1 cellular context compared by ENCODE assay signal in genomic region chr17:81912441-81913309, GRCh38.
TF ChIP-seq lines count a peak whose summit lies in the region.

No MANE protein-coding gene starts in this region.

TF ChIP-seq in HepG2, 621 proteins besides CTCF, POLR2A, EP300 and RAD21:
- TF ChIP-seq TFDP2 (CRISPR knock-in tag; IDR thresholded peaks at IDR 0.05): no peak
- TF ChIP-seq MLLT10 (CRISPR knock-in tag; IDR thresholded peaks at IDR 0.05): no peak
- TF ChIP-seq MEIS2 (CRISPR knock-in tag; IDR thresholded peaks at IDR 0.05): no peak
- TF ChIP-seq TAF1 (CRISPR knock-in tag; IDR thresholded peaks at IDR 0.05): no peak
- TF ChIP-seq HDAC2 (CRISPR knock-in tag; IDR thresholded peaks at IDR 0.05): no peak
- TF ChIP-seq, protein P1, sequence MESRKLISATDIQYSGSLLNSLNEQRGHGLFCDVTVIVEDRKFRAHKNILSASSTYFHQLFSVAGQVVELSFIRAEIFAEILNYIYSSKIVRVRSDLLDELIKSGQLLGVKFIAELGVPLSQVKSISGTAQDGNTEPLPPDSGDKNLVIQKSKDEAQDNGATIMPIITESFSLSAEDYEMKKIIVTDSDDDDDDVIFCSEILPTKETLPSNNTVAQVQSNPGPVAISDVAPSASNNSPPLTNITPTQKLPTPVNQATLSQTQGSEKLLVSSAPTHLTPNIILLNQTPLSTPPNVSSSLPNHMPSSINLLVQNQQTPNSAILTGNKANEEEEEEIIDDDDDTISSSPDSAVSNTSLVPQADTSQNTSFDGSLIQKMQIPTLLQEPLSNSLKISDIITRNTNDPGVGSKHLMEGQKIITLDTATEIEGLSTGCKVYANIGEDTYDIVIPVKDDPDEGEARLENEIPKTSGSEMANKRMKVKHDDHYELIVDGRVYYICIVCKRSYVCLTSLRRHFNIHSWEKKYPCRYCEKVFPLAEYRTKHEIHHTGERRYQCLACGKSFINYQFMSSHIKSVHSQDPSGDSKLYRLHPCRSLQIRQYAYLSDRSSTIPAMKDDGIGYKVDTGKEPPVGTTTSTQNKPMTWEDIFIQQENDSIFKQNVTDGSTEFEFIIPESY (CRISPR knock-in tag; IDR thresholded peaks at IDR 0.05): peak; percentile 80
- TF ChIP-seq ZNF501 (CRISPR knock-in tag; IDR thresholded peaks at IDR 0.05): 0 out of 2 replicates have a peak, but pooled peaks have one; percentile 3
- TF ChIP-seq YEATS4 (CRISPR knock-in tag; IDR thresholded peaks at IDR 0.05; ENCODE audit: borderline replicate concordance): no peak
- no peak for TF ChIP-seq ZNF17 (CRISPR knock-in tag; IDR thresholded peaks at IDR 0.05)
- no peak for TF ChIP-seq ZFYVE20 (CRISPR knock-in tag; IDR thresholded peaks at IDR 0.05; ENCODE audit: borderline replicate concordance, low read depth)
- TF ChIP-seq ZNF572 (CRISPR knock-in tag; IDR thresholded peaks at IDR 0.05): no peak
- no peak for TF ChIP-seq CCAR2 (optimal IDR thresholded peaks at IDR 0.05; ENCODE audit: low read depth, low read length)
- no peak for TF ChIP-seq ZNF569 (CRISPR knock-in tag; IDR thresholded peaks at IDR 0.05; ENCODE audit: borderline replicate concordance)
- TF ChIP-seq, protein P2, sequence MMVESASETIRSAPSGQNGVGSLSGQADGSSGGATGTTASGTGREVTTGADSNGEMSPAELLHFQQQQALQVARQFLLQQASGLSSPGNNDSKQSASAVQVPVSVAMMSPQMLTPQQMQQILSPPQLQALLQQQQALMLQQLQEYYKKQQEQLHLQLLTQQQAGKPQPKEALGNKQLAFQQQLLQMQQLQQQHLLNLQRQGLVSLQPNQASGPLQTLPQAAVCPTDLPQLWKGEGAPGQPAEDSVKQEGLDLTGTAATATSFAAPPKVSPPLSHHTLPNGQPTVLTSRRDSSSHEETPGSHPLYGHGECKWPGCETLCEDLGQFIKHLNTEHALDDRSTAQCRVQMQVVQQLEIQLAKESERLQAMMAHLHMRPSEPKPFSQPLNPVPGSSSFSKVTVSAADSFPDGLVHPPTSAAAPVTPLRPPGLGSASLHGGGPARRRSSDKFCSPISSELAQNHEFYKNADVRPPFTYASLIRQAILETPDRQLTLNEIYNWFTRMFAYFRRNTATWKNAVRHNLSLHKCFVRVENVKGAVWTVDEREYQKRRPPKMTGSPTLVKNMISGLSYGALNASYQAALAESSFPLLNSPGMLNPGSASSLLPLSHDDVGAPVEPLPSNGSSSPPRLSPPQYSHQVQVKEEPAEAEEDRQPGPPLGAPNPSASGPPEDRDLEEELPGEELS (CRISPR knock-in tag; IDR thresholded peaks at IDR 0.05): no peak
- no peak for TF ChIP-seq ZNF121 (CRISPR knock-in tag; IDR thresholded peaks at IDR 0.05)
- no peak for TF ChIP-seq RFX3 (CRISPR knock-in tag; IDR thresholded peaks at IDR 0.05)
- no peak for TF ChIP-seq BHLHE40 (IDR thresholded peaks at IDR 0.05; ENCODE audit: low read length)
- no peak for TF ChIP-seq ZNF329 (CRISPR knock-in tag; IDR thresholded peaks at IDR 0.05; ENCODE audit: low read depth)
- no peak for TF ChIP-seq ZNF577 (CRISPR knock-in tag; IDR thresholded peaks at IDR 0.05; ENCODE audit: borderline replicate concordance, low read depth)
- no peak for TF ChIP-seq TEF (CRISPR knock-in tag; IDR thresholded peaks at IDR 0.05)
- TF ChIP-seq AGO2 (optimal IDR thresholded peaks at IDR 0.05; ENCODE audit: low read depth, low read length): peak; percentile 76
- TF ChIP-seq HNRNPLL (IDR thresholded peaks at IDR 0.05; ENCODE audit: low read depth, low read length, poor library complexity, severe bottlenecking): peak; percentile 16
- no peak for TF ChIP-seq ZNF589 (CRISPR knock-in tag; conservative IDR thresholded peaks at IDR 0.05)
- TF ChIP-seq FOSL2 (CRISPR knock-in tag; IDR thresholded peaks at IDR 0.05): peak; percentile 40; the same call in 1 of the 2 replicates
- TF ChIP-seq ZNF451 (CRISPR knock-in tag; IDR thresholded peaks at IDR 0.05): no peak
- no peak for TF ChIP-seq ZBTB21 (CRISPR knock-in tag; IDR thresholded peaks at IDR 0.05)
- TF ChIP-seq ZZZ3 (CRISPR knock-in tag; IDR thresholded peaks at IDR 0.05; ENCODE audit: borderline replicate concordance): no peak
- no peak for TF ChIP-seq ZNF230 (CRISPR knock-in tag; IDR thresholded peaks at IDR 0.05)
- no peak for TF ChIP-seq PRDM15 (CRISPR knock-in tag; IDR thresholded peaks at IDR 0.05)
- no peak for TF ChIP-seq MBD4 (IDR thresholded peaks at IDR 0.05; ENCODE audit: borderline replicate concordance, low read length)
- TF ChIP-seq ONECUT2 (CRISPR knock-in tag; IDR thresholded peaks at IDR 0.05): no peak
